ENCODE assay signal across 22 cellular contexts in the genomic region with DNA sequence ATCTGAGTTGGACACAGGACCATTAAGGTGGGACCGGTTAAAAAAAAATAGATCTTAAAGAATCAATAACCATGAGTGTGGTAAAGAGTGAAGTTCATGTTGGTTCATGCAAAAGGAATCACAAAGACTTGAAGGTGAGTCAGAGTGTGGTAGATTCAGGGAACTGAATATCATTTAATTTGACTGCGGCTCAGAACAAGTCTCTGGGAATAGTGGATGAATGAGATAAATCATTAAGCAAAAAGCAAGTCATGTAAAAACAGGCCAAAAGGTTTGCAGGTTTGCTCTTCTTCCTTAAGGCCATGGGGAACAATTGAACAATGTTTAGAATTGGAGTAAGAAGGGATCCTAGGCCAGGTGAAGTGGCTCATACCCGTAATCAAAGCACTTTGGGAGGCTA.
DNase-seq lines count a peak whose midpoint lies in the region; ATAC-seq and TF ChIP-seq lines count a peak whose summit lies in the region.
"Had no signal": no experiment of that assay in that cellular context is flagged by ENCODE, and none has a peak within 500 bp of the region (broad histone marks: within the 10 kb centered on the region; RNA-seq: fewer than 3 reads in every experiment).

No MANE protein-coding gene starts in this region.

- no peak for TF ChIP-seq POLR2A in IMR-90 (IDR thresholded peaks at IDR 0.05; ENCODE audit: low read depth, low read length)

- H3K36me3 Mint-ChIP-seq in Calu3 (ENCODE audit: insufficient read depth, unreplicated experiment): no peaks in the 10 kb centered on the region
- no peaks in the 10 kb centered on the region for H3K36me3 Mint-ChIP-seq in activated naive CD4-positive, alpha-beta T cell treated with anti-CD3 and anti-CD28 coated beads, Interleukin-2, amount 50 U/mL, for 72 hours
- H3K36me3 Mint-ChIP-seq: CD4-positive, alpha-beta memory T cell; T-cell had no signal

- BruUV-seq in Calu3 (replicated peaks; lab: Mats Ljungman, UMichigan) (no TSS peak), IMR-90 (replicated peaks; lab: Mats Ljungman, UMichigan) (no TSS peak)

- no peak overlapping the region for H3K23ac ChIP-seq in IMR-90 (ENCODE audit: low read depth, low read length)

- H3K4me3 ChIP-seq in IMR-90 (ENCODE audit: insufficient read depth, low read depth, low read length) (no peak overlapping the region), heart right ventricle (no peak overlapping the region)
- H3K4me3 ChIP-seq: BLaER1, HAP-1 had no signal

- no peak overlapping the region for H4K91ac ChIP-seq in IMR-90 (ENCODE audit: insufficient read depth, low read depth, low read length)

- no peaks in the 10 kb centered on the region for H3K4me1 ChIP-seq in IMR-90 (ENCODE audit: control insufficient read depth, insufficient read depth, low read length)
- no peaks in the 10 kb centered on the region for H3K4me1 ChIP-seq in heart right ventricle
- H3K4me1 ChIP-seq: BLaER1, HAP-1 had no signal

- CTCF ChIA-PET in Calu3 (lab: Charles Lee) (interaction anchor here (0.5 kb wide), 1 partner anchor 17 kb away, joined by 3 read pairs; no protein-coding TSS in a partner anchor), IMR-90 (lab: Yijun Ruan, JAX) (no interaction called here)

- no peak overlapping the region for H3K56ac ChIP-seq in IMR-90 (ENCODE audit: extremely low read depth, insufficient read depth, low read length)

- H3K4ac ChIP-seq in IMR-90 (ENCODE audit: low read depth, low read length): no peak overlapping the region

- H4K8ac ChIP-seq in IMR-90 (ENCODE audit: low read depth in 2 of 2, low read length in 2 of 2): no peak overlapping the region

- no peaks in the 10 kb centered on the region for H4K20me1 ChIP-seq in IMR-90 (ENCODE audit: insufficient read depth, low read length)
- H4K20me1 ChIP-seq: BLaER1 had no signal

- H3K27ac ChIP-seq in IMR-90 (ENCODE audit: insufficient read depth, low read length) (no peak overlapping the region), heart right ventricle (no peak overlapping the region)
- H3K27ac ChIP-seq: BLaER1 had no signal

- no peak overlapping the region for H3K18ac ChIP-seq in IMR-90 (ENCODE audit: low read depth, low read length)

- no peak overlapping the region for H4K5ac ChIP-seq in IMR-90 (ENCODE audit: low read depth, low read length)

- H3K9ac ChIP-seq in IMR-90 (ENCODE audit: low read depth, low read length): no peak overlapping the region
- H3K9ac ChIP-seq: BLaER1 had no signal

- in situ Hi-C loops in IMR-90 (cut with MboI; ENCODE audit: low sequenced_read_pairs): no loop called here
- in situ Hi-C loops in GM13976 (cut with MboI; ENCODE audit: low sequenced_read_pairs, unreplicated experiment): no loop called here

- no peak for TF ChIP-seq RAD21 in IMR-90 (IDR thresholded peaks at IDR 0.05; ENCODE audit: low read length)

- H2BK20ac ChIP-seq in IMR-90 (ENCODE audit: low read depth, low read length): no peak overlapping the region

- no peak overlapping the region for H2AK9ac ChIP-seq in IMR-90 (replicated peaks; ENCODE audit: low read depth, low read length, poor library complexity)

- dilution Hi-C loops in IMR-90 (cut with HindIII; ENCODE audit: low sequenced_read_pairs, unreplicated experiment): no loop called here

- no CpG with 5 or more reads among the region's 3 CpGs for WGBS in IMR-90 (ENCODE audit: extremely low coverage in 2 of 2, insufficient read length in 1 of 2), 2 experiments
- 84 to 88% methylated on average over 3 of the region's 3 CpGs for WGBS in heart right ventricle, 2 donors

- H3K9me3 ChIP-seq in IMR-90 (ENCODE audit: control insufficient read depth, insufficient read depth, low read length) (no peaks in the 10 kb centered on the region), heart right ventricle (peaks cover 0 to 12% (median 0%) of the 10 kb centered on the region in 11 donors)
- H3K9me3 ChIP-seq: HAP-1 had no signal

- no peak overlapping the region for H3K4me3 Mint-ChIP-seq in Calu3 (ENCODE audit: low read depth, unreplicated experiment)
- H3K4me3 Mint-ChIP-seq: CD4-positive, alpha-beta memory T cell; T-cell had no signal

- no peak overlapping the region for H2AFZ ChIP-seq in IMR-90 (replicated peaks; ENCODE audit: low read length, poor library complexity)

- POLR2A ChIA-PET in IMR-90 (lab: Charles Lee; ENCODE audit: unreplicated experiment): no interaction called here

- no peak overlapping the region for H2BK15ac ChIP-seq in IMR-90 (ENCODE audit: low read depth, low read length)

- H3K14ac ChIP-seq in IMR-90 (replicated peaks; ENCODE audit: low read depth, low read length): no peak overlapping the region

- no peak overlapping the region for H2AK5ac ChIP-seq in IMR-90 (ENCODE audit: low read depth, low read length)

- no peak overlapping the region for H3K4me2 ChIP-seq in IMR-90 (ENCODE audit: low read depth, low read length)
- H3K4me2 ChIP-seq: BLaER1 had no signal

- H3K27me3 ChIP-seq in IMR-90 (ENCODE audit: control insufficient read depth, insufficient read depth, low read length) (no peaks in the 10 kb centered on the region), heart right ventricle (no peaks in the 10 kb centered on the region)
- H3K27me3 ChIP-seq: BLaER1 had no signal

- H2BK5ac ChIP-seq in IMR-90 (ENCODE audit: low read depth, low read length, poor library complexity, severe bottlenecking): no peak overlapping the region

- no peaks in the 10 kb centered on the region for H3K27me3 Mint-ChIP-seq in Calu3 (ENCODE audit: unreplicated experiment)
- H3K27me3 Mint-ChIP-seq: CD4-positive, alpha-beta memory T cell; T-cell had no signal

- H3K9me1 ChIP-seq in IMR-90 (ENCODE audit: insufficient read depth, low read length): no peaks in the 10 kb centered on the region

- H3K79me1 ChIP-seq in IMR-90 (ENCODE audit: low read depth in 1 of 2, low read length in 2 of 2): no peaks in the 10 kb centered on the region

- DNase-seq in Calu3 (no peak), IMR-90 (peak; percentile 1), astrocyte of the hippocampus (ENCODE audit: low read depth, low spot score) (peak; percentile 54), glomerular visceral epithelial cell (ENCODE audit: extremely low spot score) (peak; percentile 64), heart right ventricle (no peak), GM13976 (ENCODE audit: low spot score) (no peak)
- DNase-seq in activated naive CD4-positive, alpha-beta T cell treated with anti-CD3 and anti-CD28 coated beads, Interleukin-2, amount 50 U/mL, for 72 hours (ENCODE audit: low spot score in 2 of 2): no peak
- DNase-seq: CD4-positive, alpha-beta memory T cell; DMS53; KBM-7; NCI-H1092; NCI-H146; NCI-H2081; NCI-H748 treated with DMSO at 0.1 percent for 48 hours; NK-92 treated with Interleukin-12 subunit alpha and Interleukin-12 subunit beta, amount 100 ng/mL, for 24 hours; RPMI8226; SIG-M5; T-cell had no signal

- peak overlapping the region; percentile 25 for H3K27ac Mint-ChIP-seq in Calu3 (ENCODE audit: unreplicated experiment)
- no peak overlapping the region for H3K27ac Mint-ChIP-seq in activated naive CD4-positive, alpha-beta T cell treated with anti-CD3 and anti-CD28 coated beads, Interleukin-2, amount 50 U/mL, for 72 hours
- H3K27ac Mint-ChIP-seq: CD4-positive, alpha-beta memory T cell; T-cell had no signal

- peaks cover 13% of the 10 kb centered on the region for H3K4me1 Mint-ChIP-seq in Calu3 (ENCODE audit: low read depth, unreplicated experiment)
- H3K4me1 Mint-ChIP-seq: CD4-positive, alpha-beta memory T cell; T-cell had no signal

- no peaks in the 10 kb centered on the region for H3K36me3 ChIP-seq in IMR-90 (ENCODE audit: control insufficient read depth, insufficient read depth, low read length)
- no peaks in the 10 kb centered on the region for H3K36me3 ChIP-seq in heart right ventricle
- H3K36me3 ChIP-seq: BLaER1, HAP-1 had no signal

- no peak overlapping the region for H2BK120ac ChIP-seq in IMR-90 (ENCODE audit: low read depth, low read length)

- peaks cover 7% of the 10 kb centered on the region for H3K9me3 Mint-ChIP-seq in Calu3 (ENCODE audit: low read depth, unreplicated experiment)
- peaks cover 0 to 19% of the 10 kb centered on the region in 2 donors for H3K9me3 Mint-ChIP-seq in activated naive CD4-positive, alpha-beta T cell treated with anti-CD3 and anti-CD28 coated beads, Interleukin-2, amount 50 U/mL, for 72 hours

- intact Hi-C loops in Calu3 (cut with micrococcal nuclease; ENCODE audit: unreplicated experiment) (no loop called here), IMR-90 (cut with micrococcal nuclease) (no loop called here), heart right ventricle (cut with DNase I) (no loop called here)

- ATAC-seq in IMR-90 (ENCODE audit: low read depth): no peak
- no peak for ATAC-seq in activated CD4-positive, CD25-positive, alpha-beta regulatory T cell treated with anti-CD3 and anti-CD28 coated beads, Interleukin-2, amount 50 U/mL, for 24 hours
- no peak for ATAC-seq in heart right ventricle
- no peak for ATAC-seq in activated naive CD4-positive, alpha-beta T cell treated with anti-CD3 and anti-CD28 coated beads, Interleukin-2, amount 50 U/mL, for 72 hours
- ATAC-seq: SK-N-SH treated with all-trans-retinoic acid at 6 μM for 48 hours, T-cell had no signal

- TF ChIP-seq CTCF in Calu3 (IDR thresholded peaks at IDR 0.05; ENCODE audit: unreplicated experiment) (no peak), IMR-90 (conservative IDR thresholded peaks at IDR 0.05; ENCODE audit: low read depth, low read length) (no peak), heart right ventricle (IDR thresholded peaks at IDR 0.05) (no peak), GM13976 (IDR thresholded peaks at IDR 0.05; ENCODE audit: borderline replicate concordance, control extremely low read depth, extremely low read depth, insufficient read depth, missing control alignments) (no peak)

TF ChIP-seq in IMR-90, 13 proteins besides CTCF, POLR2A, EP300 and RAD21 (continues in another document):
- TF ChIP-seq, protein P1, sequence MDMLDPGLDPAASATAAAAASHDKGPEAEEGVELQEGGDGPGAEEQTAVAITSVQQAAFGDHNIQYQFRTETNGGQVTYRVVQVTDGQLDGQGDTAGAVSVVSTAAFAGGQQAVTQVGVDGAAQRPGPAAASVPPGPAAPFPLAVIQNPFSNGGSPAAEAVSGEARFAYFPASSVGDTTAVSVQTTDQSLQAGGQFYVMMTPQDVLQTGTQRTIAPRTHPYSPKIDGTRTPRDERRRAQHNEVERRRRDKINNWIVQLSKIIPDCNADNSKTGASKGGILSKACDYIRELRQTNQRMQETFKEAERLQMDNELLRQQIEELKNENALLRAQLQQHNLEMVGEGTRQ (IDR thresholded peaks at IDR 0.05; ENCODE audit: low read depth, low read length): no peak
- TF ChIP-seq MAFK (IDR thresholded peaks at IDR 0.05; ENCODE audit: low read depth, low read length) (no peak), MAZ (IDR thresholded peaks at IDR 0.05; ENCODE audit: borderline replicate concordance, low read depth, low read length) (no peak), NFE2L2 (IDR thresholded peaks at IDR 0.05; ENCODE audit: low read depth, low read length) (no peak), FOS (IDR thresholded peaks at IDR 0.05; ENCODE audit: low read depth, low read length) (no peak), CEBPB (IDR thresholded peaks at IDR 0.05; ENCODE audit: low read depth, low read length) (no peak), RCOR1 (IDR thresholded peaks at IDR 0.05; ENCODE audit: insufficient replicate concordance, low read length) (no peak), BHLHE40 (IDR thresholded peaks at IDR 0.05; ENCODE audit: low read depth, low read length) (no peak), MXI1 (IDR thresholded peaks at IDR 0.05; ENCODE audit: borderline replicate concordance, low read depth, low read length) (no peak)

Comparison
In these comparisons a context has a peak if more than half of its experiments do, and no peak if none do; other contexts are left out.
1. DNase-seq: peak in IMR-90 (single experiment), astrocyte of the hippocampus (single experiment) and glomerular visceral epithelial cell (single experiment); none in Calu3 (single experiment), heart right ventricle (0 of 2), activated naive CD4-positive, alpha-beta T cell treated with anti-CD3 and anti-CD28 coated beads, Interleukin-2, amount 50 U/mL, for 72 hours (0 of 2) and GM13976 (single experiment).